ENCODE assay signal across 8 cellular contexts in genomic region chr7:47571355-47572100, GRCh38. TPM values are rescaled to one million over a fixed set of nuclear protein-coding genes. Genes with fewer than 3 reads are reported as not detected.
DNase-seq lines count a peak whose midpoint lies in the region; ATAC-seq and TF ChIP-seq lines count a peak whose summit lies in the region.

No MANE protein-coding gene starts in this region.

- intact Hi-C loops in left ventricle myocardium superior (cut with micrococcal nuclease) = no loop called here

- ATAC-seq in left ventricle myocardium superior = peak; percentile 74

- H3K4me3 ChIP-seq in AG10803 (ENCODE audit: low read length) (no peak overlapping the region; the same call in 1 of the 2 replicates), WI38 (ENCODE audit: low read depth, low read length) (peak overlapping the region; percentile 8; the same call in 1 of the 2 replicates), skeletal muscle cell (ENCODE audit: low read depth, low read length) (no peak overlapping the region)

- DNase-seq in AG10803 (ENCODE audit: low read depth) (peak; percentile 93), Kasumi-1 (lab: John Stamatoyannopoulos, UW) (peak; percentile 75 to 89), left ventricle myocardium superior (peak; percentile 90), skeletal muscle cell (ENCODE audit: low read depth) (peak; percentile 70), DMS79 (lab: John Stamatoyannopoulos, UW) (no peak), NCI-H524 treated with DMSO at 0.1 percent for 48 hours (lab: John Stamatoyannopoulos, UW) (no peak)
- DNase-seq in activated CD4-positive, CD25-positive, alpha-beta regulatory T cell (lab: John Stamatoyannopoulos, UW) = no peak

- no peak for TF ChIP-seq CTCF in AG10803 (conservative IDR thresholded peaks at IDR 0.05; ENCODE audit: low read length)
- TF ChIP-seq CTCF in WI38 (IDR thresholded peaks at IDR 0.05; ENCODE audit: low read depth, low read length) = no peak

RNA-seq across cellular contexts. Expression of gene TNS3, which starts 10.4 kb away (rescaled TPM):
- total RNA-seq in left ventricle myocardium superior = 42.4 TPM

Comparison
In these comparisons a context has a peak if more than half of its experiments do, and no peak if none do; other contexts are left out.
1. DNase-seq: peak in AG10803 (single experiment), Kasumi-1 (2 of 2), left ventricle myocardium superior (single experiment) and skeletal muscle cell (single experiment); none in DMS79 (single experiment), activated CD4-positive, CD25-positive, alpha-beta regulatory T cell (0 of 4) and NCI-H524 treated with DMSO at 0.1 percent for 48 hours (single experiment).